8 cellular contexts compared by ENCODE assay signal in genomic region chr17:66965801-66966528, GRCh38. TPM values are rescaled to one million over a fixed set of nuclear protein-coding genes. Genes with fewer than 3 reads are reported as not detected.
A peak's percentile ranks its signal among the peaks of the same experiment; 100 is the strongest.
DNase-seq lines count a peak whose midpoint lies in the region; ATAC-seq and TF ChIP-seq lines count a peak whose summit lies in the region.

No MANE protein-coding gene starts in this region.

- POLR2A ChIA-PET in activated CD4-positive, alpha-beta T cell treated with anti-CD3 and anti-CD28 coated beads for 36 hours (lab: Charles Lee), result no interaction called here
- POLR2A ChIA-PET in activated naive CD8-positive, alpha-beta T cell treated with anti-CD3 and anti-CD28 coated beads, Interleukin-2, amount 10 ng/mL, durations not matched to agents 7 days and 5 days (lab: Charles Lee), result no interaction called here

- peak; percentile 54 for ATAC-seq in activated CD4-positive, alpha-beta T cell treated with anti-CD3 and anti-CD28 coated beads for 36 hours
- no peak for ATAC-seq in activated naive CD8-positive, alpha-beta T cell treated with anti-CD3 and anti-CD28 coated beads, Interleukin-2, amount 10 ng/mL, durations not matched to agents 7 days and 5 days (ENCODE audit: low read depth)
- ATAC-seq in left colon, result peak; percentile 76
- ATAC-seq in GM21717 (IDR thresholded peaks at IDR 0.05; ENCODE audit: unreplicated experiment), result no peak
- ATAC-seq in GM18520 (IDR thresholded peaks at IDR 0.05; ENCODE audit: unreplicated experiment), result no peak

- no peaks in the 10 kb centered on the region for H3K36me3 ChIP-seq in suprapubic skin

- CTCF ChIA-PET in activated CD4-positive, alpha-beta T cell treated with anti-CD3 and anti-CD28 coated beads for 36 hours (lab: Charles Lee), result no interaction called here

- TF ChIP-seq POLR2A in suprapubic skin (IDR thresholded peaks at IDR 0.05), result no peak

- H3K9me3 Mint-ChIP-seq in activated CD4-positive, alpha-beta T cell treated with anti-CD3 and anti-CD28 coated beads for 36 hours (ENCODE audit: low read depth), result no peaks in the 10 kb centered on the region
- no peaks in the 10 kb centered on the region for H3K9me3 Mint-ChIP-seq in activated naive CD8-positive, alpha-beta T cell treated with anti-CD3 and anti-CD28 coated beads, Interleukin-2, amount 10 ng/mL, durations not matched to agents 7 days and 5 days

- no peak for TF ChIP-seq CTCF in suprapubic skin (IDR thresholded peaks at IDR 0.05)

- H3K27ac ChIP-seq in suprapubic skin, result no peak overlapping the region

- intact Hi-C loops in activated CD4-positive, alpha-beta T cell treated with anti-CD3 and anti-CD28 coated beads for 36 hours (cut with DNase I, micrococcal nuclease), result no loop called here
- intact Hi-C loops in left colon (cut with DNase I, micrococcal nuclease), result no loop called here

- H3K4me3 ChIP-seq in suprapubic skin, result peak overlapping the region; percentile 52

- peaks cover 62% of the 10 kb centered on the region for H3K27me3 Mint-ChIP-seq in activated CD4-positive, alpha-beta T cell treated with anti-CD3 and anti-CD28 coated beads for 36 hours
- peaks cover 63% of the 10 kb centered on the region for H3K27me3 Mint-ChIP-seq in activated naive CD8-positive, alpha-beta T cell treated with anti-CD3 and anti-CD28 coated beads, Interleukin-2, amount 10 ng/mL, durations not matched to agents 7 days and 5 days

- WGBS in suprapubic skin, result 4% methylated on average over 47 of the region's 48 CpGs

- no peaks in the 10 kb centered on the region for H3K9me3 ChIP-seq in suprapubic skin

- peak overlapping the region; percentile 52 for H3K4me3 Mint-ChIP-seq in activated CD4-positive, alpha-beta T cell treated with anti-CD3 and anti-CD28 coated beads for 36 hours
- H3K4me3 Mint-ChIP-seq in activated naive CD8-positive, alpha-beta T cell treated with anti-CD3 and anti-CD28 coated beads, Interleukin-2, amount 10 ng/mL, durations not matched to agents 7 days and 5 days, result peak overlapping the region; percentile 52

- DNase-seq in activated CD4-positive, alpha-beta T cell treated with anti-CD3 and anti-CD28 coated beads for 36 hours, result peak; percentile 20
- DNase-seq in activated CD4-positive, alpha-beta T cell treated with anti-CD3 and anti-CD28 coated beads for 4 hours, result no peak
- DNase-seq in activated naive CD8-positive, alpha-beta T cell treated with anti-CD3 and anti-CD28 coated beads, Interleukin-2, amount 10 ng/mL, durations not matched to agents 7 days and 5 days, result no peak
- peak in 1 of 2 donors; percentile 33 for DNase-seq in left colon
- no peak for DNase-seq in suprapubic skin (ENCODE audit: low spot score in 2 of 2)
- DNase-seq in DMS114 treated with DMSO at 0.1 percent for 48 hours (lab: John Stamatoyannopoulos, UW; ENCODE audit: unreplicated experiment), result no peak

- H3K4me1 ChIP-seq in suprapubic skin, result peaks cover 29% of the 10 kb centered on the region

- no peak overlapping the region for H3K27ac Mint-ChIP-seq in activated CD4-positive, alpha-beta T cell treated with anti-CD3 and anti-CD28 coated beads for 36 hours
- H3K27ac Mint-ChIP-seq in activated naive CD8-positive, alpha-beta T cell treated with anti-CD3 and anti-CD28 coated beads, Interleukin-2, amount 10 ng/mL, durations not matched to agents 7 days and 5 days, result no peak overlapping the region

- H3K36me3 Mint-ChIP-seq in activated CD4-positive, alpha-beta T cell treated with anti-CD3 and anti-CD28 coated beads for 36 hours (ENCODE audit: low read depth), result no peaks in the 10 kb centered on the region
- H3K36me3 Mint-ChIP-seq in activated naive CD8-positive, alpha-beta T cell treated with anti-CD3 and anti-CD28 coated beads, Interleukin-2, amount 10 ng/mL, durations not matched to agents 7 days and 5 days, result no peaks in the 10 kb centered on the region

- peaks cover 5% of the 10 kb centered on the region for H3K4me1 Mint-ChIP-seq in activated CD4-positive, alpha-beta T cell treated with anti-CD3 and anti-CD28 coated beads for 36 hours
- H3K4me1 Mint-ChIP-seq in activated naive CD8-positive, alpha-beta T cell treated with anti-CD3 and anti-CD28 coated beads, Interleukin-2, amount 10 ng/mL, durations not matched to agents 7 days and 5 days, result no peaks in the 10 kb centered on the region

- TF ChIP-seq EP300 in suprapubic skin (IDR thresholded peaks at IDR 0.05), result no peak

- H3K27me3 ChIP-seq in suprapubic skin, result peaks cover 88% of the 10 kb centered on the region

RNA-seq across cellular contexts. Expression of gene CACNG4, which starts 1.5 kb away (rescaled TPM):
- total RNA-seq in activated CD4-positive, alpha-beta T cell treated with anti-CD3 and anti-CD28 coated beads for 36 hours, result not detected
- not detected for total RNA-seq in activated naive CD8-positive, alpha-beta T cell treated with anti-CD3 and anti-CD28 coated beads, Interleukin-2, amount 10 ng/mL, durations not matched to agents 7 days and 5 days
- total RNA-seq in left colon (under 1 TPM; 0.15 to 0.25 TPM), suprapubic skin (under 1 TPM in 3 of 4 donors, not detected in 1; 0.49 to 0.68 (median 0.51) TPM)

Comparison
In these comparisons a context has a peak if more than half of its experiments do, and no peak if none do; other contexts are left out.
1. ATAC-seq: peak in activated CD4-positive, alpha-beta T cell treated with anti-CD3 and anti-CD28 coated beads for 36 hours (single experiment) and left colon (single experiment); none in activated naive CD8-positive, alpha-beta T cell treated with anti-CD3 and anti-CD28 coated beads, Interleukin-2, amount 10 ng/mL, durations not matched to agents 7 days and 5 days (single experiment), GM21717 (single experiment) and GM18520 (single experiment).